ENCODE assay signal across 9 cellular contexts in the genomic region with DNA sequence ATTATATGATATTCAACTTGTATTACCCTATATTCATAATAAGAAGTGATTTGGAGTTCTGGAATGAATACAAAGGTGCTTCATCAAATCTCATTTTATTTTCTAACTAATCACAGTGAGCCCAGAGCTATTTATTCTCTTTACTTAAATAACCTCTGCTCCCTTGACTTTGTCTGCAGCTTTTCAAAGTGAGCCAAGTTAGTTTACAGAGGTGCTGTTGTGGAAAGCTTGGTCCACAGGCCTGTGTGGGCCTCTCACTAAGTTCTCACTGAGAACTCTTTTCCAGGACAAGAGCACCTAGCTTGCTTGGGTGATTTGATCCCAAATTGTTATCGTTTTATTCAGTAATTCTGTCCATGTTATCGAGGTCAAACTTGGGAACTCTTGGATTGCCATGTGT.
"Had no signal": no experiment of that assay in that cellular context is flagged by ENCODE, and none has a peak within 500 bp of the region (broad histone marks: within the 10 kb centered on the region; RNA-seq: fewer than 3 reads in every experiment).

No MANE protein-coding gene starts in this region.

- H3K4me1 ChIP-seq: HAP-1 had no signal

- H3K9me3 ChIP-seq: HAP-1 had no signal

- H3K4me3 ChIP-seq: GM23248, GM23338, HAP-1 had no signal

- H3K27ac ChIP-seq: GM23248 had no signal

- ATAC-seq: GM23338, HCT116 had no signal

- DNase-seq: GM23248, GOT3, H7, H9, HCEC 1CT, HFFc6 had no signal

- H3K36me3 ChIP-seq: HAP-1 had no signal
